ENCODE assay signal across 16 cellular contexts in the genomic region with DNA sequence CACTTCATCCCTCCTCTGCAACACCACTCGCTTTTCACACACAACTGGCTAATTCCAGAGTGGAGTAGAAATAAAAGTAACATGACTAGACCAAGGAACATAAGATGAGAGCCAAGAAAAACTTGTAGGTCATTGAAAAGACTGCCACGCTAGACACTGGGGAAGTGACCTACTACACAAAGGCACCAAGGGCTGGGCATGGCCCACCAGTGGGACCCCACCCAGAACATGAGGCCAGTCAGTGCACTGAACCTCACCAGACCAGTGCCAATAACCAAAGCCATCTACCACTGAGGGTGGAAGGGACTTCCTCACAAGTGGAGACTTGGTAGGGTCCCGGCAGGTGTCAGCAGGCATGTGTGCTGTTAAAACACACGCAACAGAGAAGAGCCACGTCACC.
"Had no signal": no experiment of that assay in that cellular context is flagged by ENCODE, and none has a peak within 500 bp of the region (broad histone marks: within the 10 kb centered on the region; RNA-seq: fewer than 3 reads in every experiment).

No MANE protein-coding gene starts in this region.

- H3K27ac ChIP-seq: heart left ventricle, neutrophil, sigmoid colon, upper lobe of right lung, vagina had no signal

- H3K9me3 ChIP-seq: heart left ventricle, neutrophil, sigmoid colon, tibial nerve, upper lobe of right lung, vagina had no signal

- H3K4me3 ChIP-seq: coronary artery, heart left ventricle, sigmoid colon, tibial nerve, upper lobe of right lung, vagina had no signal

- H3K36me3 ChIP-seq: neutrophil, sigmoid colon, tibial nerve, vagina had no signal

- DNase-seq: effector CD4-positive, alpha-beta T cell; endodermal cell; heart left ventricle; hippocampal formation; left colon; naive thymus-derived CD4-positive, alpha-beta T cell; sigmoid colon; small intestine; stimulated activated CD4-positive, alpha-beta T cell treated with anti-CD3 and anti-CD28 coated beads, Interleukin-12 subunit alpha, Interleukin-12 subunit beta, amount 100 ng/mL, for 4 hours; stimulated activated CD4-positive, alpha-beta T cell treated with anti-CD3 and anti-CD28 coated beads, Interleukin-2, amount 100 ng/mL, for 48 hours; stimulated activated naive CD4-positive, alpha-beta T cell treated with Interleukin-2 at 50 U/mL for 16 hours; upper lobe of right lung had no signal

- ATAC-seq: left colon; naive thymus-derived CD4-positive, alpha-beta T cell; upper lobe of right lung had no signal

- H3K27me3 ChIP-seq: heart left ventricle, neutrophil, sigmoid colon, tibial nerve, upper lobe of right lung, vagina had no signal
